Comparison of ENCODE assay signal across 8 cellular contexts in genomic region chr11:85590848-85591483, GRCh38. TPM values are rescaled to one million over a fixed set of nuclear protein-coding genes. Genes with fewer than 3 reads are reported as not detected.
DNase-seq lines count a peak whose midpoint lies in the region; ATAC-seq and TF ChIP-seq lines count a peak whose summit lies in the region.

No MANE protein-coding gene starts in this region.

- H3K27me3 Mint-ChIP-seq in H9 (ENCODE audit: low read depth), result no peaks in the 10 kb centered on the region

- H3K9ac ChIP-seq in H9 (ENCODE audit: extremely low read depth, insufficient read length, low read length), result no peak overlapping the region

- H3K36me3 ChIP-seq in transverse colon, result no peaks in the 10 kb centered on the region

- H4K91ac ChIP-seq in H9 (ENCODE audit: insufficient read length, low read depth, low read length), result no peak overlapping the region

- H4K20me1 ChIP-seq in H9 (ENCODE audit: control insufficient read depth, insufficient read depth, insufficient read length), result no peaks in the 10 kb centered on the region

- in situ Hi-C loops in Caki2 (cut with HindIII; ENCODE audit: low pct_unique_long_range_greater_than_20kb, low sequenced_read_pairs) (no loop called here), transverse colon (cut with MboI; ENCODE audit: low pct_ligation_motif_present in 1 of 4, low pct_unique_long_range_greater_than_20kb in 1 of 4, low sequenced_read_pairs in 3 of 4) (loop anchor here in 3 of 4 donors (25.0 kb wide), 2 partner anchors 804 to 1029 kb away; no protein-coding TSS in a partner anchor)

- no peak for ATAC-seq in HG02970 (IDR thresholded peaks at IDR 0.05; ENCODE audit: low FRiP score, unreplicated experiment)

- no peak for TF ChIP-seq POLR2A in transverse colon (IDR thresholded peaks at IDR 0.05)

- no peak overlapping the region for H2AFZ ChIP-seq in H9 (ENCODE audit: low read length)

- no peak for TF ChIP-seq EP300 in transverse colon (IDR thresholded peaks at IDR 0.05; ENCODE audit: low read depth)

- H3T11ph ChIP-seq in H9 (ENCODE audit: low read length), result no peak overlapping the region

- H2BK15ac ChIP-seq in H9 (ENCODE audit: low read depth, low read length), result no peak overlapping the region

- peaks cover 18 to 20% of the 10 kb centered on the region in 2 experiments for H3K4me1 Mint-ChIP-seq in H9

- WGBS in H9 (ENCODE audit: extremely low coverage, insufficient read length, low lambda C conversion rate), result no CpG with 5 or more reads among the region's 4 CpGs
- WGBS in transverse colon (ENCODE audit: low coverage in 1 of 2), 2 donors, result 57 to 64% methylated on average over 2 to 4 of the region's 4 CpGs

- DNase-seq in Caki2 (ENCODE audit: low read depth), result peak; percentile 28
- no peak for DNase-seq in H9
- DNase-seq in NCI-H748 treated with DMSO at 0.1 percent for 48 hours (lab: John Stamatoyannopoulos, UW), result peak; percentile 1
- peak; percentile 38 for DNase-seq in fibroblast of pulmonary artery (ENCODE audit: low read depth)
- no peak for DNase-seq in transverse colon
- no peak for DNase-seq in activated CD4-positive, CD25-positive, alpha-beta regulatory T cell (lab: John Stamatoyannopoulos, UW)
- no peak for DNase-seq in GM19238 (ENCODE audit: insufficient read length, low spot score)

- no peak overlapping the region for H3K18ac ChIP-seq in H9 (ENCODE audit: insufficient read length, low read depth, low read length)

- H3K23ac ChIP-seq in H9 (ENCODE audit: insufficient read length, low read depth, low read length), result no peak overlapping the region

- no peak overlapping the region for H2BK120ac ChIP-seq in H9 (ENCODE audit: low read depth, low read length, poor library complexity, severe bottlenecking)

- no peak overlapping the region for H3K56ac ChIP-seq in H9 (ENCODE audit: insufficient read length, low read depth, low read length)

- no peak overlapping the region for H4K8ac ChIP-seq in H9 (replicated peaks; ENCODE audit: insufficient read length, low read depth, low read length)

- no peak overlapping the region for H3K27ac ChIP-seq in H9 (ENCODE audit: insufficient read length, low read depth, low read length)
- H3K27ac ChIP-seq in transverse colon, result no peak overlapping the region

- H3K9me3 Mint-ChIP-seq in H9, result peaks cover 26 to 29% of the 10 kb centered on the region in 2 experiments

- no peaks in the 10 kb centered on the region for H3K79me1 ChIP-seq in H9 (ENCODE audit: insufficient read depth, low read depth, low read length, poor library complexity, severe bottlenecking)

- H3K36me3 Mint-ChIP-seq in H9 (ENCODE audit: insufficient read depth in 1 of 3, low read depth in 3 of 3), result peaks cover 32 to 39% (median 34%) of the 10 kb centered on the region in 3 experiments

- no peaks in the 10 kb centered on the region for H3K79me2 ChIP-seq in H9 (ENCODE audit: insufficient read depth, low read length)

- H3K4me1 ChIP-seq in H9 (ENCODE audit: insufficient read depth, low read length) (no peaks in the 10 kb centered on the region), transverse colon (no peaks in the 10 kb centered on the region)

- no peak overlapping the region for H2BK12ac ChIP-seq in H9 (ENCODE audit: insufficient read length, low read depth, low read length)

- no peak overlapping the region for H3K4ac ChIP-seq in H9 (ENCODE audit: low read depth, low read length)

- H3K23me2 ChIP-seq in H9 (ENCODE audit: insufficient read length, low read depth, low read length, poor library complexity, severe bottlenecking), result no peaks in the 10 kb centered on the region

- TF ChIP-seq CTCF in H9 (conservative IDR thresholded peaks at IDR 0.05) (peak; percentile 66), fibroblast of pulmonary artery (IDR thresholded peaks at IDR 0.05; ENCODE audit: low read length, missing control alignments) (no peak), transverse colon (IDR thresholded peaks at IDR 0.05) (peak in 3 of 5 experiments; percentile 14 to 27 (median 19))

- H3K4me3 ChIP-seq in fibroblast of pulmonary artery (replicated peaks; ENCODE audit: low read depth, low read length) (no peak overlapping the region), transverse colon (no peak overlapping the region)

- H2BK5ac ChIP-seq in H9 (ENCODE audit: insufficient read length, low read length), result no peak overlapping the region

- H2BK20ac ChIP-seq in H9 (ENCODE audit: low read depth, low read length, poor library complexity, severe bottlenecking), result no peak overlapping the region

- no peak overlapping the region for H4K5ac ChIP-seq in H9 (ENCODE audit: insufficient read length, low read depth, low read length)

- H3K27ac Mint-ChIP-seq in H9, result no peak overlapping the region

- H3K27me3 ChIP-seq in H9 (ENCODE audit: insufficient read depth, low read length), result no peaks in the 10 kb centered on the region
- H3K27me3 ChIP-seq in transverse colon, result no peaks in the 10 kb centered on the region

- no peak overlapping the region for H3K14ac ChIP-seq in H9 (ENCODE audit: insufficient read depth, low read length)

- H2AK5ac ChIP-seq in H9 (ENCODE audit: insufficient read length, low read length), result no peak overlapping the region

- H3K9me3 ChIP-seq in H9 (ENCODE audit: control insufficient read depth, low read depth, low read length), result no peaks in the 10 kb centered on the region
- no peaks in the 10 kb centered on the region for H3K9me3 ChIP-seq in transverse colon

- intact Hi-C loops in transverse colon (cut with DNase I; ENCODE audit: low total_unique reads), result no loop called here

- no peak overlapping the region for H3K4me2 ChIP-seq in H9 (ENCODE audit: insufficient read depth, insufficient read length, low read length)

- H3K4me3 Mint-ChIP-seq in H9, result no peak overlapping the region

RNA-seq across cellular contexts. Expression of gene DLG2, which starts 36.2 kb away (rescaled TPM):
- total RNA-seq in Caki2 (2014; rRNA removed; shearing (Covaris generic); ENCODE audit: low replicate concordance), result 0.06 and 0.20 TPM in 2 replicates
- 8.0 and 8.2 TPM in 2 replicates for total RNA-seq in H9 (2021)
- 10 to 100 TPM in 1 of 4 donors, 1 to 10 TPM in 3; 1.9 to 28.3 (median 3.7) TPM for total RNA-seq in transverse colon

RNA-seq across cellular contexts. Expression of gene TMEM126B, which starts 37.4 kb away (rescaled TPM):
- 48.0 and 49.5 TPM in 2 replicates for total RNA-seq in Caki2 (2014; rRNA removed; shearing (Covaris generic); ENCODE audit: low replicate concordance)
- total RNA-seq in H9 (2021) (72.8 and 74.0 TPM in 2 replicates), transverse colon (10 to 100 TPM; 29.9 to 48.3 (median 42.6) TPM)

RNA-seq across cellular contexts. Expression of gene TMEM126A, which starts 56.8 kb away (rescaled TPM):
- total RNA-seq in Caki2 (2014; rRNA removed; shearing (Covaris generic); ENCODE audit: low replicate concordance), result 26.8 and 30.6 TPM in 2 replicates
- 28.0 and 35.2 TPM in 2 replicates for total RNA-seq in H9 (2021)
- total RNA-seq in transverse colon, result 10 to 100 TPM in 2 of 4 donors, 1 to 10 TPM in 1, not detected in 1; 4.0 to 17.5 (median 11.3) TPM

Comparison
In these comparisons a context has a peak if more than half of its experiments do, and no peak if none do; other contexts are left out.
1. DNase-seq: peak in Caki2 (single experiment), NCI-H748 treated with DMSO at 0.1 percent for 48 hours (single experiment) and fibroblast of pulmonary artery (single experiment); none in H9 (single experiment), transverse colon (single experiment), activated CD4-positive, CD25-positive, alpha-beta regulatory T cell (0 of 4) and GM19238 (single experiment).